ENCODE assay signal across 12 cellular contexts in the genomic region with DNA sequence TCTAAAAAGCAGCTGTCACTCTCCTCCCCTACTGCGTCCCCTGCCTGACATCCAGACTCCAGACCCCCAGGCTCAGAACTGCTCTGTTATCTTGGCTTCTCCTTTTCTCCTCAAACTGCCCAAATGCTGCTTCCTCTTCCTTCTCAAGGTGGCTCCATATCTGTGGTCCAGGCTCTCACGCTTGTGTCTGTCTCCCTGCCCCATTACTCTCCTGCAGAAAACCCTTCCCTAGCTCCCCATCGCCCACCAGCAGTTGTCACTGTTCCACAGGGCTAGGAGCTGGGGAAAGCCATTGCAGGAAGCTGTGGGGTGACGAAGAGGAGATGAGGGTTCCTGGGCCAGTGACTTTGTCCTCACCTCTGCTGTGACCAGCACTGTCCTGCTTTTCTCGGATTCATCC. TPM values are rescaled to one million over a fixed set of nuclear protein-coding genes. Genes with fewer than 3 reads are reported as not detected.
DNase-seq lines count a peak whose midpoint lies in the region; ATAC-seq and TF ChIP-seq lines count a peak whose summit lies in the region.
"Had no signal": no experiment of that assay in that cellular context is flagged by ENCODE, and none has a peak within 500 bp of the region (broad histone marks: within the 10 kb centered on the region; RNA-seq: fewer than 3 reads in every experiment).

No MANE protein-coding gene starts in this region.

- no peaks in the 10 kb centered on the region for H3K4me1 Mint-ChIP-seq in activated CD8-positive, alpha-beta T cell treated with anti-CD3 and anti-CD28 coated beads for 36 hours (ENCODE audit: low read depth)
- H3K4me1 Mint-ChIP-seq: immature natural killer cell had no signal

- DNase-seq in heart right ventricle (no peak), left cardiac atrium (no peak), fibroblast of the aortic adventitia (ENCODE audit: low read depth) (no peak), globus pallidus (ENCODE audit: low spot score) (no peak), tibial artery (no peak), stomach (no peak)
- no peak for DNase-seq in activated CD8-positive, alpha-beta T cell treated with anti-CD3 and anti-CD28 coated beads for 36 hours
- DNase-seq: immature natural killer cell, NCI-H1694 had no signal

- H3K27ac Mint-ChIP-seq in activated CD8-positive, alpha-beta T cell treated with anti-CD3 and anti-CD28 coated beads for 36 hours = no peak overlapping the region
- H3K27ac Mint-ChIP-seq: activated T-helper 2 cell treated with anti-CD3 and anti-CD28 coated beads, Interferon-gamma antibody, Interleukin-2, Interleukin-4, amounts not matched to agents 10 μg/mL and 5 μg/mL and 100 μg/mL, durations not matched to agents 14 hours and 24 hours and 36 hours; immature natural killer cell had no signal

- H3K36me3 ChIP-seq in heart right ventricle = no peaks in the 10 kb centered on the region
- no peaks in the 10 kb centered on the region for H3K36me3 ChIP-seq in OCI-LY3 (replicated peaks; ENCODE audit: low read depth, low read length)
- H3K36me3 ChIP-seq in tibial artery = no peaks in the 10 kb centered on the region
- H3K36me3 ChIP-seq in stomach = no peaks in the 10 kb centered on the region

- H3K4me1 ChIP-seq in heart right ventricle = peaks cover 0 to 7% (median 0%) of the 10 kb centered on the region in 9 donors
- no peaks in the 10 kb centered on the region for H3K4me1 ChIP-seq in OCI-LY3 (ENCODE audit: low read length)
- no peaks in the 10 kb centered on the region for H3K4me1 ChIP-seq in tibial artery
- peaks cover 0 to 13% (median 6%) of the 10 kb centered on the region in 4 donors for H3K4me1 ChIP-seq in stomach

- no peaks in the 10 kb centered on the region for H3K36me3 Mint-ChIP-seq in activated CD8-positive, alpha-beta T cell treated with anti-CD3 and anti-CD28 coated beads for 36 hours (ENCODE audit: low read depth)
- H3K36me3 Mint-ChIP-seq: immature natural killer cell had no signal

- H3K27ac ChIP-seq in heart right ventricle (no peak overlapping the region), OCI-LY3 (ENCODE audit: low read length) (no peak overlapping the region), tibial artery (no peak overlapping the region), stomach (no peak overlapping the region)

- H3K27me3 ChIP-seq in heart right ventricle = no peaks in the 10 kb centered on the region
- H3K27me3 ChIP-seq in OCI-LY3 (ENCODE audit: low read depth, low read length) = no peaks in the 10 kb centered on the region
- H3K27me3 ChIP-seq in tibial artery = no peaks in the 10 kb centered on the region
- H3K27me3 ChIP-seq in stomach = no peaks in the 10 kb centered on the region

- no peaks in the 10 kb centered on the region for H3K79me2 ChIP-seq in OCI-LY3 (ENCODE audit: low read length)

- H3K4me3 ChIP-seq in heart right ventricle = no peak overlapping the region
- H3K4me3 ChIP-seq in OCI-LY3 (ENCODE audit: low read length) = no peak overlapping the region
- no peak overlapping the region for H3K4me3 ChIP-seq in fibroblast of the aortic adventitia (ENCODE audit: low read depth, low read length)
- H3K4me3 ChIP-seq in tibial artery = no peak overlapping the region
- no peak overlapping the region for H3K4me3 ChIP-seq in stomach

- H3K9ac ChIP-seq in OCI-LY3 (ENCODE audit: low read length) = no peak overlapping the region

- no peak overlapping the region for H3K4me2 ChIP-seq in OCI-LY3 (ENCODE audit: low read length)

- 67% methylated on average over 5 of the region's 5 CpGs for WGBS in heart right ventricle, 2 donors
- 61 to 80% (median 69%) methylated on average over 5 of the region's 5 CpGs for WGBS in stomach, 5 donors

- H4K20me1 ChIP-seq in OCI-LY3 (ENCODE audit: insufficient read depth, low read length) = no peaks in the 10 kb centered on the region

- H3K9me3 ChIP-seq in heart right ventricle (peaks cover 0 to 12% (median 3%) of the 10 kb centered on the region in 11 donors), OCI-LY3 (ENCODE audit: insufficient read depth, low read length) (no peaks in the 10 kb centered on the region), tibial artery (no peaks in the 10 kb centered on the region), stomach (peaks cover 0 to 4% (median 0%) of the 10 kb centered on the region in 4 donors)

- peak in 6 of 8 donors; percentile 45 to 61 (median 52) for ATAC-seq in heart right ventricle
- ATAC-seq in left cardiac atrium = no peak
- ATAC-seq in activated CD8-positive, alpha-beta T cell treated with anti-CD3 and anti-CD28 coated beads for 36 hours = no peak

- no peak for TF ChIP-seq POLR2A in stomach (IDR thresholded peaks at IDR 0.05)

- intact Hi-C loops in heart right ventricle (cut with DNase I) = no loop called here
- intact Hi-C loops in left cardiac atrium (cut with DNase I) = no loop called here
- intact Hi-C loops in tibial artery (cut with DNase I; ENCODE audit: low total_unique reads) = no loop called here
- intact Hi-C loops in activated CD8-positive, alpha-beta T cell treated with anti-CD3 and anti-CD28 coated beads for 36 hours (cut with micrococcal nuclease) = no loop called here
- intact Hi-C loops in stomach (cut with DNase I; ENCODE audit: low total_unique reads) = no loop called here

- TF ChIP-seq CTCF in heart right ventricle (IDR thresholded peaks at IDR 0.05) (peak in 6 of 9 donors; percentile 23 to 47 (median 34)), OCI-LY3 (IDR thresholded peaks at IDR 0.05; ENCODE audit: low read depth, low read length) (0 out of 2 replicates have a peak, but pooled peaks have one; percentile 6), fibroblast of the aortic adventitia (IDR thresholded peaks at IDR 0.05; ENCODE audit: insufficient read depth, low read length) (peak; percentile 38), tibial artery (IDR thresholded peaks at IDR 0.05) (no peak), stomach (IDR thresholded peaks at IDR 0.05) (no peak)
- TF ChIP-seq CTCF in activated CD8-positive, alpha-beta T cell treated with anti-CD3 and anti-CD28 coated beads for 36 hours (IDR thresholded peaks at IDR 0.05) = no peak

- POLR2A ChIA-PET in activated CD8-positive, alpha-beta T cell treated with anti-CD3 and anti-CD28 coated beads for 36 hours (lab: Charles Lee) = no interaction called here

- H3K27me3 Mint-ChIP-seq in activated CD8-positive, alpha-beta T cell treated with anti-CD3 and anti-CD28 coated beads for 36 hours = no peaks in the 10 kb centered on the region

- CTCF ChIA-PET in activated CD8-positive, alpha-beta T cell treated with anti-CD3 and anti-CD28 coated beads for 36 hours (lab: Charles Lee) = interaction anchor here (9.0 kb wide), 1 partner anchor 183 kb away, joined by 122 read pairs; no protein-coding TSS in a partner anchor

- no peaks in the 10 kb centered on the region for H3K9me3 Mint-ChIP-seq in activated CD8-positive, alpha-beta T cell treated with anti-CD3 and anti-CD28 coated beads for 36 hours
- H3K9me3 Mint-ChIP-seq: activated T-helper 2 cell treated with anti-CD3 and anti-CD28 coated beads, Interferon-gamma antibody, Interleukin-2, Interleukin-4, amounts not matched to agents 10 μg/mL and 5 μg/mL and 100 μg/mL, durations not matched to agents 14 hours and 24 hours and 36 hours; immature natural killer cell had no signal

- TF ChIP-seq EP300 in stomach (IDR thresholded peaks at IDR 0.05) = no peak

- H3K4me3 Mint-ChIP-seq in activated CD8-positive, alpha-beta T cell treated with anti-CD3 and anti-CD28 coated beads for 36 hours = no peak overlapping the region
- H3K4me3 Mint-ChIP-seq: immature natural killer cell had no signal

- no peak overlapping the region for H2AFZ ChIP-seq in OCI-LY3 (ENCODE audit: low read depth, low read length)

RNA-seq across cellular contexts. Expression of gene CGNL1, which starts 30.7 kb away (rescaled TPM):
- total RNA-seq in heart right ventricle (10 to 100 TPM in 9 of 10 donors, 1 to 10 TPM in 1; 8.0 to 42.9 (median 35.5) TPM), left cardiac atrium (10 to 100 TPM; 16.8 to 26.0 TPM), fibroblast of the aortic adventitia (ENCODE audit: low replicate concordance) (0.90 and 11.0 TPM in 2 replicates), stomach (10 to 100 TPM in 4 of 5 donors, under 1 TPM in 1; 0.29 to 36.2 (median 29.3) TPM)
- polyA plus RNA-seq in heart right ventricle (1 to 10 TPM; 2.7 to 6.9 TPM), stomach (10 to 100 TPM in 1 of 3 donors, 1 to 10 TPM in 2; 4.9 to 16.4 (median 8.2) TPM)
- total RNA-seq in activated CD8-positive, alpha-beta T cell treated with anti-CD3 and anti-CD28 coated beads for 36 hours = not detected
- total RNA-seq: activated T-helper 2 cell treated with anti-CD3 and anti-CD28 coated beads, Interferon-gamma antibody, Interleukin-2, Interleukin-4, amounts not matched to agents 10 μg/mL and 5 μg/mL and 100 μg/mL, durations not matched to agents 14 hours and 24 hours and 36 hours; T-helper 2 cell treated with Interferon-gamma antibody and Interleukin-4, amounts not matched to agents 100 ng/mL and 5 ng/mL, for 36 hours had no signal
- polyA plus RNA-seq: immature natural killer cell had no signal

Comparison
In these comparisons a context has a peak if more than half of its experiments do, and no peak if none do; other contexts are left out.
1. ATAC-seq: peak in heart right ventricle (6 of 8); none in left cardiac atrium (0 of 2) and activated CD8-positive, alpha-beta T cell treated with anti-CD3 and anti-CD28 coated beads for 36 hours (single experiment).
2. CTCF ChIP-seq: peak in heart right ventricle (6 of 9), OCI-LY3 (single experiment) and fibroblast of the aortic adventitia (single experiment); none in tibial artery (0 of 2), activated CD8-positive, alpha-beta T cell treated with anti-CD3 and anti-CD28 coated beads for 36 hours (single experiment) and stomach (0 of 7).